ENCODE assay signal across 16 cellular contexts in genomic region chr5:8826491-8826890, GRCh38.
A peak's percentile ranks its signal among the peaks of the same experiment; 100 is the strongest.
DNase-seq lines count a peak whose midpoint lies in the region; ATAC-seq and TF ChIP-seq lines count a peak whose summit lies in the region.
"Had no signal": no experiment of that assay in that cellular context is flagged by ENCODE, and none has a peak within 500 bp of the region (broad histone marks: within the 10 kb centered on the region; RNA-seq: fewer than 3 reads in every experiment).

No MANE protein-coding gene starts in this region.

- no peaks in the 10 kb centered on the region for H4K20me1 ChIP-seq in mammary epithelial cell (ENCODE audit: insufficient read depth, low read length)
- H4K20me1 ChIP-seq: BLaER1 had no signal

- no peaks in the 10 kb centered on the region for H3K79me2 ChIP-seq in ACC112 (ENCODE audit: control insufficient read depth, insufficient read depth, low read length, unreplicated experiment)
- H3K79me2 ChIP-seq in mammary epithelial cell (ENCODE audit: insufficient read depth, low read length): no peaks in the 10 kb centered on the region

- H4K8ac ChIP-seq in mesenchymal stem cell (ENCODE audit: low read length) (peak overlapping the region; percentile 93), neuronal stem cell (ENCODE audit: low read depth, low read length) (no peak overlapping the region)

- CTCF ChIA-PET in mammary epithelial cell (lab: Charles Lee; ENCODE audit: low non-redundant PET): no interaction called here

- H3K4me3 Mint-ChIP-seq in HFFc6: peak overlapping the region; percentile 17; the same call in 1 of the 2 replicates
- H3K4me3 Mint-ChIP-seq: CD8-positive, alpha-beta memory T cell had no signal

- no peak for TF ChIP-seq CTCF in HFFc6 (IDR thresholded peaks at IDR 0.05)
- no peak for TF ChIP-seq CTCF in mammary epithelial cell (conservative IDR thresholded peaks at IDR 0.05 in 1 of 2, IDR thresholded peaks at IDR 0.05 in 1 of 2; ENCODE audit: extremely low read depth in 1 of 2, insufficient read depth in 1 of 2, low read depth in 1 of 2, low read length in 2 of 2)

- H2BK120ac ChIP-seq in mesenchymal stem cell (ENCODE audit: low read depth, low read length): peak overlapping the region; percentile 87
- no peak overlapping the region for H2BK120ac ChIP-seq in neuronal stem cell (ENCODE audit: low read depth, low read length)

- H2AK5ac ChIP-seq in mesenchymal stem cell (ENCODE audit: low read length, severe bottlenecking) (peak overlapping the region; percentile 93), neuronal stem cell (ENCODE audit: low read depth, low read length) (no peak overlapping the region)

- peak overlapping the region; percentile 87 for H4K91ac ChIP-seq in mesenchymal stem cell (ENCODE audit: low read length)
- H4K91ac ChIP-seq in neuronal stem cell (ENCODE audit: low read depth, low read length, poor library complexity): no peak overlapping the region

- dilution Hi-C loops in mammary epithelial cell (cut with HindIII; ENCODE audit: low sequenced_read_pairs): no loop called here

- peaks cover 8% of the 10 kb centered on the region for H3K36me3 Mint-ChIP-seq in HFFc6 (ENCODE audit: low read depth)
- H3K36me3 Mint-ChIP-seq: CD8-positive, alpha-beta memory T cell had no signal

- WGBS in mammary epithelial cell (ENCODE audit: low coverage, missing lambda C conversion rate): 13% methylated on average over 2 of the region's 2 CpGs
- WGBS in mesenchymal stem cell: 65% methylated on average over 2 of the region's 2 CpGs
- no CpG with 5 or more reads among the region's 2 CpGs for WGBS in neuronal stem cell (ENCODE audit: extremely low coverage in 2 of 2, insufficient read length in 2 of 2, insufficient replicate concordance in 1 of 2), 2 donors

- H3K79me1 ChIP-seq in mesenchymal stem cell (replicated peaks; ENCODE audit: low read length, poor library complexity, severe bottlenecking) (no peaks in the 10 kb centered on the region), neuronal stem cell (ENCODE audit: low read depth, low read length) (no peaks in the 10 kb centered on the region)

- H2BK12ac ChIP-seq in mesenchymal stem cell (ENCODE audit: low read length in 2 of 2) (peak overlapping the region; percentile 92 to 97), neuronal stem cell (ENCODE audit: low read length) (no peak overlapping the region)

- no peak overlapping the region for H3K23ac ChIP-seq in mesenchymal stem cell (ENCODE audit: low read length in 2 of 2)
- no peak overlapping the region for H3K23ac ChIP-seq in neuronal stem cell (ENCODE audit: low read depth, low read length, poor library complexity)

- H2AFZ ChIP-seq in ACC112 (ENCODE audit: low read length, unreplicated experiment): peak overlapping the region; percentile 84
- H2AFZ ChIP-seq in mammary epithelial cell (ENCODE audit: low read depth, low read length): peak overlapping the region; percentile 76
- H2AFZ ChIP-seq in mesenchymal stem cell (ENCODE audit: low read depth, low read length): no peak overlapping the region
- H2AFZ ChIP-seq in neuronal stem cell (ENCODE audit: low read length): no peak overlapping the region

- no peak overlapping the region for H2BK5ac ChIP-seq in mesenchymal stem cell (ENCODE audit: low read depth, low read length, poor library complexity, severe bottlenecking)
- no peak overlapping the region for H2BK5ac ChIP-seq in neuronal stem cell (ENCODE audit: low read length)

- in situ Hi-C loops in mammary epithelial cell (cut with MboI; ENCODE audit: low sequenced_read_pairs in 2 of 2): no loop called here

- H3K14ac ChIP-seq in mesenchymal stem cell (ENCODE audit: low read length in 2 of 2) (no peak overlapping the region), neuronal stem cell (ENCODE audit: low read length) (no peak overlapping the region)

- H3K9ac ChIP-seq in mammary epithelial cell (ENCODE audit: insufficient read depth, low read length) (no peak overlapping the region), mesenchymal stem cell (ENCODE audit: low read length) (no peak overlapping the region), neuronal stem cell (ENCODE audit: low read depth, low read length, poor library complexity) (no peak overlapping the region)
- H3K9ac ChIP-seq: BLaER1 had no signal

- H3K27ac ChIP-seq in ACC112 (ENCODE audit: low read depth, low read length) (peak overlapping the region; percentile 83; the same call in 1 of the 2 replicates), mammary epithelial cell (ENCODE audit: insufficient read depth, low read depth, low read length) (no peak overlapping the region), mesenchymal stem cell (ENCODE audit: low read length, poor library complexity, severe bottlenecking) (no peak overlapping the region), neuronal stem cell (replicated peaks; ENCODE audit: low read length) (no peak overlapping the region)
- H3K27ac ChIP-seq: BLaER1 had no signal

- H3K27me3 ChIP-seq in ACC112 (ENCODE audit: insufficient read depth, low read length) (no peaks in the 10 kb centered on the region), mammary epithelial cell (ENCODE audit: insufficient read depth, low read length) (no peaks in the 10 kb centered on the region), mesenchymal stem cell (ENCODE audit: control insufficient read depth in 1 of 2, insufficient read depth in 1 of 2, low read length in 2 of 2) (no peaks in the 10 kb centered on the region), neuronal stem cell (ENCODE audit: control insufficient read depth in 3 of 3, insufficient read depth in 3 of 3, low read depth in 1 of 3, low read length in 3 of 3) (no peaks in the 10 kb centered on the region)
- H3K27me3 ChIP-seq: BLaER1, SJSA1 had no signal

- H3K9me3 Mint-ChIP-seq in HFFc6: no peaks in the 10 kb centered on the region; the same call in 1 of the 2 replicates

- H3K9me3 ChIP-seq in mammary epithelial cell (replicated peaks; ENCODE audit: insufficient read depth, low read length) (no peaks in the 10 kb centered on the region), mesenchymal stem cell (ENCODE audit: control insufficient read depth, low read length) (no peaks in the 10 kb centered on the region), neuronal stem cell (replicated peaks in 1 of 2; ENCODE audit: control insufficient read depth in 2 of 2, insufficient read depth in 1 of 2, low read depth in 1 of 2, low read length in 2 of 2) (no peaks in the 10 kb centered on the region)

- DNase-seq in HFFc6 (no peak), mammary epithelial cell (no peak), mesenchymal stem cell (no peak), DMS153 treated with DMSO at 0.1 percent for 48 hours (lab: John Stamatoyannopoulos, UW; ENCODE audit: unreplicated experiment) (no peak), neuronal stem cell (ENCODE audit: low spot score) (no peak)
- DNase-seq: CD8-positive, alpha-beta memory T cell; NCI-H1417 treated with DMSO at 0.1 percent for 48 hours; NCI-H2029 treated with DMSO at 0.1 percent for 48 hours; NCI-H2171 treated with DMSO at 0.1 percent for 48 hours; NCI-H748 treated with DMSO at 0.1 percent for 48 hours; OCI-M1 had no signal

- H3K27me3 Mint-ChIP-seq in HFFc6 (ENCODE audit: insufficient read depth): no peaks in the 10 kb centered on the region
- H3K27me3 Mint-ChIP-seq: CD8-positive, alpha-beta memory T cell had no signal

- intact Hi-C loops in mammary epithelial cell (cut with micrococcal nuclease): no loop called here

- H3K4me1 Mint-ChIP-seq in HFFc6 (ENCODE audit: low read depth): peaks cover 67% of the 10 kb centered on the region
- H3K4me1 Mint-ChIP-seq: CD8-positive, alpha-beta memory T cell had no signal

- H3K4me3 ChIP-seq in ACC112 (ENCODE audit: low read depth, low read length) (0 out of 2 replicates have a peak overlapping the region, but pooled peaks have one; percentile 50), mammary epithelial cell (replicated peaks in 1 of 3; ENCODE audit: insufficient read depth in 1 of 3, low read depth in 2 of 3, low read length in 3 of 3) (no peak overlapping the region), mesenchymal stem cell (ENCODE audit: insufficient read depth in 1 of 2, low read depth in 1 of 2, low read length in 2 of 2) (no peak overlapping the region), neuronal stem cell (ENCODE audit: low read length in 2 of 2) (no peak overlapping the region)
- H3K4me3 ChIP-seq: BLaER1, SJSA1 had no signal

- BruUV-seq in mammary epithelial cell (replicated peaks; lab: Mats Ljungman, UMichigan): no TSS peak

- H3K36me3 ChIP-seq in ACC112 (ENCODE audit: insufficient read depth, low read length): no peaks in the 10 kb centered on the region
- H3K36me3 ChIP-seq in mammary epithelial cell (ENCODE audit: insufficient read depth, low read length): no peaks in the 10 kb centered on the region
- no peaks in the 10 kb centered on the region for H3K36me3 ChIP-seq in mesenchymal stem cell (ENCODE audit: control insufficient read depth in 1 of 2, insufficient read depth in 2 of 2, low read depth in 1 of 2, low read length in 2 of 2)
- H3K36me3 ChIP-seq in neuronal stem cell (replicated peaks in 1 of 2; ENCODE audit: control insufficient read depth in 2 of 2, insufficient read depth in 2 of 2, low read length in 2 of 2): no peaks in the 10 kb centered on the region
- H3K36me3 ChIP-seq: BLaER1, SJSA1 had no signal

- ATAC-seq in GM21423 (IDR thresholded peaks at IDR 0.05; ENCODE audit: unreplicated experiment) (no peak), HG02610 (IDR thresholded peaks at IDR 0.05; ENCODE audit: unreplicated experiment) (no peak)

- H3K4ac ChIP-seq in mesenchymal stem cell (ENCODE audit: low read depth in 1 of 2, low read length in 2 of 2) (peak overlapping the region; percentile 56 to 86), neuronal stem cell (ENCODE audit: low read length) (no peak overlapping the region)

- H3K4me1 ChIP-seq in ACC112 (ENCODE audit: control insufficient read depth, insufficient read depth, low read length, unreplicated experiment): peaks cover 62% of the 10 kb centered on the region
- peaks cover 40% of the 10 kb centered on the region for H3K4me1 ChIP-seq in mammary epithelial cell (ENCODE audit: insufficient read depth, low read length)
- peaks cover 15% of the 10 kb centered on the region for H3K4me1 ChIP-seq in mesenchymal stem cell (ENCODE audit: control insufficient read depth, insufficient read depth, low read depth, low read length)
- H3K4me1 ChIP-seq in neuronal stem cell (ENCODE audit: control insufficient read depth in 2 of 2, insufficient read depth in 1 of 2, low read depth in 1 of 2, low read length in 2 of 2): peaks cover 3 to 14% of the 10 kb centered on the region in 2 donors
- H3K4me1 ChIP-seq: BLaER1 had no signal

- H3K27ac Mint-ChIP-seq in HFFc6: peak overlapping the region; percentile 67
- H3K27ac Mint-ChIP-seq: CD8-positive, alpha-beta memory T cell had no signal

- H3K4me2 ChIP-seq in mammary epithelial cell (ENCODE audit: insufficient read depth, low read depth, low read length): no peak overlapping the region
- no peak overlapping the region for H3K4me2 ChIP-seq in mesenchymal stem cell (ENCODE audit: low read length, poor library complexity, severe bottlenecking)
- H3K4me2 ChIP-seq in neuronal stem cell (ENCODE audit: insufficient read depth, low read length, poor library complexity, severe bottlenecking): no peak overlapping the region
- H3K4me2 ChIP-seq: BLaER1 had no signal

- H3K18ac ChIP-seq in mesenchymal stem cell (ENCODE audit: low read depth in 1 of 2, low read length in 2 of 2) (peak overlapping the region; percentile 83 to 87), neuronal stem cell (ENCODE audit: low read length) (no peak overlapping the region)

- H2BK15ac ChIP-seq in mesenchymal stem cell (ENCODE audit: low read depth, poor library complexity, severe bottlenecking) (peak overlapping the region; percentile 64), neuronal stem cell (ENCODE audit: low read length) (no peak overlapping the region)

Comparison
In these comparisons a context has a peak if more than half of its experiments do, and no peak if none do; other contexts are left out.
1. H2AFZ ChIP-seq: peak in ACC112 (single experiment) and mammary epithelial cell (single experiment); none in mesenchymal stem cell (single experiment) and neuronal stem cell (single experiment).